In genomic region chr7:44643206-44643605, GRCh38 we compare ENCODE assay signal across 24 cellular contexts.
"Had no signal": no experiment of that assay in that cellular context is flagged by ENCODE, and none has a peak within 500 bp of the region (broad histone marks: within the 10 kb centered on the region; RNA-seq: fewer than 3 reads in every experiment).

No MANE protein-coding gene starts in this region.

- DNase-seq: activated CD4-positive, alpha-beta T cell treated with anti-CD3 and anti-CD28 coated beads, Interleukin-2, amount 50 U/mL, for 48 hours; activated gamma-delta T cell; activated naive CD4-positive, alpha-beta T cell treated with anti-CD3 and anti-CD28 coated beads, Interleukin-2, amount 50 U/mL, for 16 hours; activated T-cell treated with anti-CD3 and anti-CD28 coated beads, Interleukin-2, amount 50 U/mL, for 72 hours; central memory CD4-positive, alpha-beta T cell; effector memory CD8-positive, alpha-beta T cell; foreskin melanocyte; hippocampal formation; left ventricle myocardium superior; mammary epithelial cell; naive thymus-derived CD8-positive, alpha-beta T cell; stimulated activated CD4-positive, alpha-beta T cell treated with anti-CD3 and anti-CD28 coated beads, Interleukin-12 subunit alpha, Interleukin-12 subunit beta, amount 100 ng/mL, for 4 hours; stimulated activated CD4-positive, alpha-beta T cell treated with anti-CD3 and anti-CD28 coated beads, Interleukin-4, amount 100 ng/mL, for 4 hours; substantia nigra; T-helper 9 cell; thyroid gland; upper lobe of right lung had no signal

- FAIRE-seq: endothelial cell of umbilical vein had no signal

- H3K27me3 ChIP-seq: ascending aorta, thyroid gland, upper lobe of right lung had no signal

- H3K9me3 ChIP-seq: ascending aorta, thyroid gland, upper lobe of right lung had no signal

- H3K27ac Mint-ChIP-seq: activated T-cell treated with anti-CD3 and anti-CD28 coated beads, Interleukin-2, amount 50 U/mL, for 72 hours; mesothelial cell of epicardium; progenitor cell of endocrine pancreas; stimulated activated naive CD8-positive, alpha-beta T cell treated with anti-CD3 and anti-CD28 coated beads, Interleukin-15, Interleukin-2, amounts not matched to agents 100 ng/mL and 50 ng/mL, for 24 hours; WTC11 had no signal

- ATAC-seq: activated T-cell treated with anti-CD3 and anti-CD28 coated beads, Interleukin-2, amount 50 U/mL, for 72 hours; effector memory CD8-positive, alpha-beta T cell; esophagus mucosa; left ventricle myocardium superior; naive thymus-derived CD8-positive, alpha-beta T cell; upper lobe of right lung; WTC11 had no signal

- H3K36me3 Mint-ChIP-seq: mesothelial cell of epicardium had no signal

- H3K27ac ChIP-seq: ascending aorta, thyroid gland, upper lobe of right lung had no signal

- H3K4me3 Mint-ChIP-seq: activated T-cell treated with anti-CD3 and anti-CD28 coated beads, Interleukin-2, amount 50 U/mL, for 72 hours; effector memory CD8-positive, alpha-beta T cell; mesothelial cell of epicardium; naive thymus-derived CD8-positive, alpha-beta T cell; stimulated activated naive CD8-positive, alpha-beta T cell treated with anti-CD3 and anti-CD28 coated beads, Interleukin-15, Interleukin-2, amounts not matched to agents 100 ng/mL and 50 ng/mL, for 24 hours; WTC11 had no signal

- H3K9me3 Mint-ChIP-seq: activated T-cell treated with anti-CD3 and anti-CD28 coated beads, Interleukin-2, amount 50 U/mL, for 72 hours; mesothelial cell of epicardium; stimulated activated naive CD8-positive, alpha-beta T cell treated with anti-CD3 and anti-CD28 coated beads, Interleukin-15, Interleukin-2, amounts not matched to agents 100 ng/mL and 50 ng/mL, for 24 hours; WTC11 had no signal

- H3K4me3 ChIP-seq: ascending aorta, thyroid gland, upper lobe of right lung had no signal

- H3K27me3 Mint-ChIP-seq: effector memory CD8-positive, alpha-beta T cell; naive thymus-derived CD8-positive, alpha-beta T cell; progenitor cell of endocrine pancreas; stimulated activated naive CD8-positive, alpha-beta T cell treated with anti-CD3 and anti-CD28 coated beads, Interleukin-15, Interleukin-2, amounts not matched to agents 100 ng/mL and 50 ng/mL, for 24 hours had no signal
